1 cellular context compared by ENCODE assay signal in genomic region chr1:192807968-192808587, GRCh38.
A peak's percentile ranks its signal among the peaks of the same experiment; 100 is the strongest.
TF ChIP-seq lines count a peak whose summit lies in the region.

No MANE protein-coding gene starts in this region.

TF ChIP-seq in IMR-90, 13 proteins besides CTCF, POLR2A, EP300 and RAD21:
- TF ChIP-seq USF2 (IDR thresholded peaks at IDR 0.05; ENCODE audit: low read depth, low read length): no peak
- TF ChIP-seq CEBPB (IDR thresholded peaks at IDR 0.05; ENCODE audit: low read depth, low read length): no peak
- no peak for TF ChIP-seq MXI1 (IDR thresholded peaks at IDR 0.05; ENCODE audit: borderline replicate concordance, low read depth, low read length)
- TF ChIP-seq RFX5 (IDR thresholded peaks at IDR 0.05; ENCODE audit: low read depth, low read length): no peak
- no peak for TF ChIP-seq RCOR1 (IDR thresholded peaks at IDR 0.05; ENCODE audit: insufficient replicate concordance, low read length)
- TF ChIP-seq CHD1 (IDR thresholded peaks at IDR 0.05; ENCODE audit: low read depth, low read length): no peak
- peak; percentile 23; the same call in 1 of the 2 replicates for TF ChIP-seq NFE2L2 (IDR thresholded peaks at IDR 0.05; ENCODE audit: low read depth, low read length)
- TF ChIP-seq BHLHE40 (IDR thresholded peaks at IDR 0.05; ENCODE audit: low read depth, low read length): 0 out of 2 replicates have a peak, but pooled peaks have one; percentile 15
- no peak for TF ChIP-seq SMC3 (IDR thresholded peaks at IDR 0.05; ENCODE audit: low read depth, low read length)
- peak; percentile 61; the same call in 1 of the 2 replicates for TF ChIP-seq FOS (IDR thresholded peaks at IDR 0.05; ENCODE audit: low read depth, low read length)
- no peak for TF ChIP-seq ELK1 (IDR thresholded peaks at IDR 0.05; ENCODE audit: borderline replicate concordance, low read depth, low read length)
- no peak for TF ChIP-seq MAZ (IDR thresholded peaks at IDR 0.05; ENCODE audit: borderline replicate concordance, low read depth, low read length)
- no peak for TF ChIP-seq MAFK (IDR thresholded peaks at IDR 0.05; ENCODE audit: low read depth, low read length)
